Comparison of ENCODE assay signal across 14 cellular contexts in genomic region chr4:119735136-119735770, GRCh38.
DNase-seq lines count a peak whose midpoint lies in the region; ATAC-seq, FAIRE-seq and TF ChIP-seq lines count a peak whose summit lies in the region.
"Had no signal": no experiment of that assay in that cellular context is flagged by ENCODE, and none has a peak within 500 bp of the region (broad histone marks: within the 10 kb centered on the region; RNA-seq: fewer than 3 reads in every experiment).

No MANE protein-coding gene starts in this region.

- DNase-seq in ELR (ENCODE audit: low read depth) (peak; percentile 90), amniotic epithelial cell (ENCODE audit: low read depth) (peak; percentile 96), renal cortical epithelial cell (ENCODE audit: low read depth) (peak; percentile 37), frontal cortex (ENCODE audit: low spot score in 2 of 2) (no peak)
- no peak for DNase-seq in activated CD4-positive, alpha-beta memory T cell treated with anti-CD3 and anti-CD28 coated beads for 36 hours
- DNase-seq: erythroblast, NCI-H748 treated with DMSO at 0.1 percent for 48 hours had no signal

- no peak for TF ChIP-seq EP300 in gastroesophageal sphincter (IDR thresholded peaks at IDR 0.05)

- no peak for FAIRE-seq in frontal cortex (lab: Jason Lieb, UNC)
- FAIRE-seq: TTC549 had no signal

- TF ChIP-seq POLR2A in gastroesophageal sphincter (IDR thresholded peaks at IDR 0.05), result no peak

- no peaks in the 10 kb centered on the region for H3K4me1 Mint-ChIP-seq in activated CD4-positive, alpha-beta memory T cell treated with anti-CD3 and anti-CD28 coated beads for 36 hours (ENCODE audit: low read depth)

- WGBS in gastroesophageal sphincter (ENCODE audit: low coverage in 1 of 2), 2 donors, result 26 to 28% methylated on average over 2 of the region's 2 CpGs

- CTCF ChIA-PET in activated CD4-positive, alpha-beta memory T cell treated with anti-CD3 and anti-CD28 coated beads for 36 hours (lab: Charles Lee), result no interaction called here

- peak; percentile 78 for ATAC-seq in gastroesophageal sphincter
- no peak for ATAC-seq in GM21515 (IDR thresholded peaks at IDR 0.05; ENCODE audit: unreplicated experiment)
- ATAC-seq in HG03439 (IDR thresholded peaks at IDR 0.05; ENCODE audit: unreplicated experiment), result no peak

- intact Hi-C loops in activated CD4-positive, alpha-beta memory T cell treated with anti-CD3 and anti-CD28 coated beads for 36 hours (cut with micrococcal nuclease), result no loop called here

- H3K27me3 ChIP-seq in gastroesophageal sphincter, result no peaks in the 10 kb centered on the region

- peaks cover 15 to 91% (median 30%) of the 10 kb centered on the region in 3 donors for H3K4me1 ChIP-seq in gastroesophageal sphincter

- POLR2A ChIA-PET in activated CD4-positive, alpha-beta memory T cell treated with anti-CD3 and anti-CD28 coated beads for 36 hours (lab: Charles Lee), result no interaction called here

- H3K36me3 Mint-ChIP-seq in activated CD4-positive, alpha-beta memory T cell treated with anti-CD3 and anti-CD28 coated beads for 36 hours, result no peaks in the 10 kb centered on the region
- H3K36me3 Mint-ChIP-seq: IgD-negative memory B cell had no signal

- H3K4me3 Mint-ChIP-seq in activated CD4-positive, alpha-beta memory T cell treated with anti-CD3 and anti-CD28 coated beads for 36 hours, result no peak overlapping the region
- H3K4me3 Mint-ChIP-seq: IgD-negative memory B cell, neural crest cell had no signal

- peaks cover 1% of the 10 kb centered on the region for H3K27me3 Mint-ChIP-seq in activated CD4-positive, alpha-beta memory T cell treated with anti-CD3 and anti-CD28 coated beads for 36 hours
- H3K27me3 Mint-ChIP-seq: IgD-negative memory B cell had no signal

- H3K9me3 Mint-ChIP-seq in activated CD4-positive, alpha-beta memory T cell treated with anti-CD3 and anti-CD28 coated beads for 36 hours, result no peaks in the 10 kb centered on the region
- H3K9me3 Mint-ChIP-seq: activated T-helper 2 cell treated with anti-CD3 and anti-CD28 coated beads, Interferon-gamma antibody, Interleukin-2, Interleukin-4, amounts not matched to agents 10 μg/mL and 5 μg/mL and 100 μg/mL, durations not matched to agents 14 hours and 24 hours and 36 hours; IgD-negative memory B cell; neural crest cell had no signal

- H3K27ac Mint-ChIP-seq in activated CD4-positive, alpha-beta memory T cell treated with anti-CD3 and anti-CD28 coated beads for 36 hours, result no peak overlapping the region
- H3K27ac Mint-ChIP-seq: activated T-helper 2 cell treated with anti-CD3 and anti-CD28 coated beads, Interferon-gamma antibody, Interleukin-2, Interleukin-4, amounts not matched to agents 10 μg/mL and 5 μg/mL and 100 μg/mL, durations not matched to agents 14 hours and 24 hours and 36 hours; IgD-negative memory B cell had no signal

- peak overlapping the region; percentile 79 to 91 (median 82) for H3K27ac ChIP-seq in gastroesophageal sphincter

- no peaks in the 10 kb centered on the region for H3K9me3 ChIP-seq in gastroesophageal sphincter

- no peak overlapping the region for H3K4me3 ChIP-seq in gastroesophageal sphincter

- H3K36me3 ChIP-seq in gastroesophageal sphincter, result no peaks in the 10 kb centered on the region

- no peak for TF ChIP-seq CTCF in gastroesophageal sphincter (IDR thresholded peaks at IDR 0.05)

Comparison
In these comparisons a context has a peak if more than half of its experiments do, and no peak if none do; other contexts are left out.
1. DNase-seq: peak in ELR (single experiment), amniotic epithelial cell (single experiment) and renal cortical epithelial cell (single experiment); none in activated CD4-positive, alpha-beta memory T cell treated with anti-CD3 and anti-CD28 coated beads for 36 hours (single experiment) and frontal cortex (0 of 2).